8 cellular contexts compared by ENCODE assay signal in genomic region chr15:22715133-22715845, GRCh38.
DNase-seq lines count a peak whose midpoint lies in the region; ATAC-seq and TF ChIP-seq lines count a peak whose summit lies in the region.
"Not testable (repeated sequence)": the region's sequence is repeated elsewhere in the genome, so short reads cannot be mapped to it uniquely, and the experiment has no call there.

No MANE protein-coding gene starts in this region.

- not testable (repeated sequence) for H3K9me3 ChIP-seq in ES-I3 (ENCODE audit: control insufficient read depth, insufficient read depth, low read length); OCI-LY3 (ENCODE audit: insufficient read depth, low read length); aorta (ENCODE audit: control insufficient read depth, low read length)

- H4K20me1 ChIP-seq in OCI-LY3 (ENCODE audit: insufficient read depth, low read length): not testable (repeated sequence)

- H3K27ac Mint-ChIP-seq in activated naive CD8-positive, alpha-beta T cell treated with anti-CD3 and anti-CD28 coated beads, Interleukin-2, amount 10 ng/mL, durations not matched to agents 7 days and 5 days: not testable (repeated sequence)

- POLR2A ChIA-PET in activated naive CD8-positive, alpha-beta T cell treated with anti-CD3 and anti-CD28 coated beads, Interleukin-2, amount 10 ng/mL, durations not matched to agents 7 days and 5 days (lab: Charles Lee): not testable (repeated sequence)

- H3K27ac ChIP-seq in OCI-LY3 (ENCODE audit: low read length): peak overlapping the region; percentile 75
- peak overlapping the region; percentile 51 for H3K27ac ChIP-seq in rectal smooth muscle tissue (ENCODE audit: low read depth, low read length)
- H3K27ac ChIP-seq in aorta (ENCODE audit: low read depth in 1 of 2, low read length in 2 of 2): not testable (repeated sequence)

- peak; percentile 6 to 83 (median 68) for DNase-seq in NCI-H1417 (lab: John Stamatoyannopoulos, UW)
- not testable (repeated sequence) for DNase-seq in activated naive CD8-positive, alpha-beta T cell treated with anti-CD3 and anti-CD28 coated beads, Interleukin-2, amount 10 ng/mL, durations not matched to agents 7 days and 5 days; Right ventricle myocardium superior; aorta
- DNase-seq in left kidney (ENCODE audit: low read depth, low spot score): peak; percentile 3

- peak overlapping the region; percentile 65 for H3K4me3 ChIP-seq in OCI-LY3 (ENCODE audit: low read length)
- peak overlapping the region; percentile 32 for H3K4me3 ChIP-seq in rectal smooth muscle tissue (ENCODE audit: low read length)
- H3K4me3 ChIP-seq in aorta (ENCODE audit: low read length in 2 of 2): not testable (repeated sequence)

- H3K36me3 Mint-ChIP-seq in activated naive CD8-positive, alpha-beta T cell treated with anti-CD3 and anti-CD28 coated beads, Interleukin-2, amount 10 ng/mL, durations not matched to agents 7 days and 5 days: not testable (repeated sequence)

- peak overlapping the region; percentile 70 for H3K4me2 ChIP-seq in OCI-LY3 (ENCODE audit: low read length)

- H3K27me3 ChIP-seq in OCI-LY3 (ENCODE audit: low read depth, low read length); rectal smooth muscle tissue (ENCODE audit: control insufficient read depth, insufficient read depth, low read length); aorta (ENCODE audit: control insufficient read depth in 1 of 2, insufficient read depth in 2 of 2, low read length in 1 of 2): not testable (repeated sequence)

- ATAC-seq in activated naive CD8-positive, alpha-beta T cell treated with anti-CD3 and anti-CD28 coated beads, Interleukin-2, amount 10 ng/mL, durations not matched to agents 7 days and 5 days (ENCODE audit: low read depth): peak; percentile 42
- peak; percentile 42 for ATAC-seq in Right ventricle myocardium superior (ENCODE audit: poor library complexity)
- peak; percentile 44 for ATAC-seq in aorta (ENCODE audit: low FRiP score)

- peak overlapping the region; percentile 15; the same call in 1 of the 2 replicates for H3K9ac ChIP-seq in ES-I3 (ENCODE audit: low read depth, low read length)
- H3K9ac ChIP-seq in OCI-LY3 (ENCODE audit: low read length): peak overlapping the region; percentile 43; the same call in 1 of the 2 replicates
- not testable (repeated sequence) for H3K9ac ChIP-seq in rectal smooth muscle tissue (ENCODE audit: low read length)

- peaks cover 45% of the 10 kb centered on the region for H3K27me3 Mint-ChIP-seq in activated naive CD8-positive, alpha-beta T cell treated with anti-CD3 and anti-CD28 coated beads, Interleukin-2, amount 10 ng/mL, durations not matched to agents 7 days and 5 days

- not testable (repeated sequence) for H3K36me3 ChIP-seq in ES-I3 (ENCODE audit: insufficient read depth, low read length); OCI-LY3 (replicated peaks; ENCODE audit: low read depth, low read length); rectal smooth muscle tissue (ENCODE audit: control insufficient read depth, insufficient read depth, low read length); aorta (ENCODE audit: control insufficient read depth in 1 of 2, insufficient read depth in 2 of 2, low read length in 1 of 2)

- not testable (repeated sequence) for H3K9me3 Mint-ChIP-seq in activated naive CD8-positive, alpha-beta T cell treated with anti-CD3 and anti-CD28 coated beads, Interleukin-2, amount 10 ng/mL, durations not matched to agents 7 days and 5 days

- not testable (repeated sequence) for H3K4me1 Mint-ChIP-seq in activated naive CD8-positive, alpha-beta T cell treated with anti-CD3 and anti-CD28 coated beads, Interleukin-2, amount 10 ng/mL, durations not matched to agents 7 days and 5 days

- not testable (repeated sequence) for H3K4me3 Mint-ChIP-seq in activated naive CD8-positive, alpha-beta T cell treated with anti-CD3 and anti-CD28 coated beads, Interleukin-2, amount 10 ng/mL, durations not matched to agents 7 days and 5 days

- WGBS in aorta, 2 donors: 52 to 67% methylated on average over 16 to 21 of the region's 32 CpGs

- peak overlapping the region; percentile 54; the same call in 1 of the 2 replicates for H2AFZ ChIP-seq in OCI-LY3 (ENCODE audit: low read depth, low read length)

- TF ChIP-seq CTCF in OCI-LY3 (IDR thresholded peaks at IDR 0.05; ENCODE audit: low read depth, low read length): not testable (repeated sequence)

- H3K4me1 ChIP-seq in ES-I3 (ENCODE audit: insufficient read depth, low read length); OCI-LY3 (ENCODE audit: low read length); rectal smooth muscle tissue (ENCODE audit: control insufficient read depth, insufficient read depth, low read length); aorta (ENCODE audit: control insufficient read depth in 1 of 2, insufficient read depth in 2 of 2, low read length in 2 of 2): not testable (repeated sequence)

- not testable (repeated sequence) for H3K79me2 ChIP-seq in OCI-LY3 (ENCODE audit: low read length)

- intact Hi-C loops in Right ventricle myocardium superior (cut with DNase I); aorta (cut with DNase I): not testable (repeated sequence)
